Comparison of ENCODE assay signal across 29 cellular contexts in genomic region chr4:183909187-183909586, GRCh38. TPM values are rescaled to one million over a fixed set of nuclear protein-coding genes. Genes with fewer than 3 reads are reported as not detected.
"Had no signal": no experiment of that assay in that cellular context is flagged by ENCODE, and none has a peak within 500 bp of the region (broad histone marks: within the 10 kb centered on the region; RNA-seq: fewer than 3 reads in every experiment).

No MANE protein-coding gene starts in this region.

- ATAC-seq: activated CD4-positive, alpha-beta T cell treated with anti-CD3 and anti-CD28 coated beads for 36 hours; activated T-helper 17 cell treated with anti-CD3 and anti-CD28 coated beads, Interleukin-2, amount 50 U/mL, for 72 hours; Panc1 had no signal

- H3K36me3 Mint-ChIP-seq: activated naive CD8-positive, alpha-beta T cell had no signal

- H3K27ac Mint-ChIP-seq: activated CD4-positive, alpha-beta memory T cell treated with anti-CD3 and anti-CD28 coated beads, Interleukin-2, amount 10 ng/mL, durations not matched to agents 7 days and 5 days; activated CD4-positive, alpha-beta T cell treated with anti-CD3 and anti-CD28 coated beads for 36 hours; activated naive CD4-positive, alpha-beta T cell treated with anti-CD3 and anti-CD28 coated beads for 36 hours; activated naive CD8-positive, alpha-beta T cell; activated T-helper 17 cell treated with anti-CD3 and anti-CD28 coated beads, Interleukin-2, amount 50 U/mL, for 72 hours had no signal

- H3K4me3 ChIP-seq: cardiac muscle cell, MG63, SJCRH30 had no signal

- H3K9me3 Mint-ChIP-seq: activated CD4-positive, alpha-beta memory T cell treated with anti-CD3 and anti-CD28 coated beads, Interleukin-2, amount 10 ng/mL, durations not matched to agents 7 days and 5 days; activated naive CD4-positive, alpha-beta T cell treated with anti-CD3 and anti-CD28 coated beads for 36 hours had no signal

- H3K4me1 Mint-ChIP-seq: activated T-helper 17 cell treated with anti-CD3 and anti-CD28 coated beads, Interleukin-2, amount 50 U/mL, for 72 hours had no signal

- DNase-seq: activated CD4-positive, alpha-beta memory T cell treated with anti-CD3 and anti-CD28 coated beads, Interleukin-2, amount 10 ng/mL, durations not matched to agents 7 days and 5 days; activated CD4-positive, alpha-beta T cell treated with anti-CD3 and anti-CD28 coated beads for 36 hours; activated CD4-positive, alpha-beta T cell treated with anti-CD3 and anti-CD28 coated beads, Interleukin-2, amount 50 U/mL, for 1 hour; activated gamma-delta T cell; activated naive CD4-positive, alpha-beta T cell treated with anti-CD3 and anti-CD28 coated beads for 36 hours; activated T-cell treated with anti-CD3 and anti-CD28 coated beads for 4 hours; activated T-cell treated with anti-CD3 and anti-CD28 coated beads, Interleukin-2, amount 50 U/mL, for 48 hours; amygdala; brain microvascular endothelial cell; MG63; MV-4-11; NCI-H1092 treated with DMSO at 0.1 percent for 48 hours; NCI-H1417 treated with DMSO at 0.1 percent for 48 hours; NCI-H1694; NCI-H2029 treated with DMSO at 0.1 percent for 48 hours; NCI-H510A treated with DMSO at 0.1 percent for 48 hours; NCI-H69; NK-92 treated with Interleukin-12 subunit alpha and Interleukin-12 subunit beta, amount 100 ng/mL, for 24 hours; OCI-M1; Right ventricle myocardium superior; SJCRH30; SK-N-SH; T-helper 1 cell had no signal

- H3K4me3 Mint-ChIP-seq: activated CD4-positive, alpha-beta memory T cell treated with anti-CD3 and anti-CD28 coated beads, Interleukin-2, amount 10 ng/mL, durations not matched to agents 7 days and 5 days; activated CD4-positive, alpha-beta T cell treated with anti-CD3 and anti-CD28 coated beads for 36 hours; activated naive CD4-positive, alpha-beta T cell treated with anti-CD3 and anti-CD28 coated beads for 36 hours; activated naive CD8-positive, alpha-beta T cell; activated T-helper 17 cell treated with anti-CD3 and anti-CD28 coated beads, Interleukin-2, amount 50 U/mL, for 72 hours had no signal

RNA-seq across cellular contexts. Expression of gene STOX2, which starts 4.1 kb away (rescaled TPM):
- total RNA-seq: activated CD4-positive, alpha-beta memory T cell treated with anti-CD3 and anti-CD28 coated beads, Interleukin-2, amount 10 ng/mL, durations not matched to agents 7 days and 5 days; activated CD4-positive, alpha-beta T cell treated with anti-CD3 and anti-CD28 coated beads for 36 hours; activated CD8-positive, alpha-beta memory T cell treated with anti-CD3 and anti-CD28 coated beads for 36 hours; activated naive CD4-positive, alpha-beta T cell treated with anti-CD3 and anti-CD28 coated beads for 36 hours; activated T-helper 17 cell treated with anti-CD3 and anti-CD28 coated beads, Interleukin-2, amount 50 U/mL, for 72 hours; T-helper 2 cell treated with Interferon-gamma antibody and Interleukin-4, amounts not matched to agents 100 ng/mL and 5 ng/mL, for 36 hours had no signal
